In the genomic region with DNA sequence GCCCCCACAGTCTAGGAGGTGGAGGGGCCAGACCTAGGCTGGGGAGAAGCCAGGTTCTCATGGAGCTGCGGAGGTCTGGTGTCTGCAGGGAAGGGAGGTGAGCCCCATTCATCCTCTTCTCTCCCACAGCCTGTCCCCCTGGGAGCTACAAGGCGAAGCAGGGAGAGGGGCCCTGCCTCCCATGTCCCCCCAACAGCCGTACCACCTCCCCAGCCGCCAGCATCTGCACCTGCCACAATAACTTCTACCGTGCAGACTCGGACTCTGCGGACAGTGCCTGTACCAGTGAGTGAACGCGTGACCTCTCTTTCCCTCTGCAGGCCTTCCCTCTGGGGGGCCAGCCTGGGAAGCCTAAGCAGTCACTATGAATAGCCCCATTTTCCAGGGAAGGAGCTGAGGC, we compare ENCODE assay signal across 14 cellular contexts. TPM values are rescaled to one million over a fixed set of nuclear protein-coding genes. Genes with fewer than 3 reads are reported as not detected.
A peak's percentile ranks its signal among the peaks of the same experiment; 100 is the strongest.
DNase-seq lines count a peak whose midpoint lies in the region; ATAC-seq and TF ChIP-seq lines count a peak whose summit lies in the region.
"Had no signal": no experiment of that assay in that cellular context is flagged by ENCODE, and none has a peak within 500 bp of the region (broad histone marks: within the 10 kb centered on the region; RNA-seq: fewer than 3 reads in every experiment).

No MANE protein-coding gene starts in this region.

- TF ChIP-seq CTCF in cardiac muscle cell (IDR thresholded peaks at IDR 0.05; ENCODE audit: low read depth, low read length) (no peak), left ventricle myocardium inferior (IDR thresholded peaks at IDR 0.05; ENCODE audit: borderline replicate concordance) (no peak), uterus (IDR thresholded peaks at IDR 0.05) (no peak)

- no peak overlapping the region for H4K91ac ChIP-seq in trophoblast cell (ENCODE audit: low read depth, low read length)

- no peaks in the 10 kb centered on the region for H3K27me3 ChIP-seq in cardiac muscle cell
- H3K27me3 ChIP-seq in left ventricle myocardium inferior (ENCODE audit: low read depth), result peaks cover under 1% of the 10 kb centered on the region
- H3K27me3 ChIP-seq in mesendoderm (ENCODE audit: insufficient read depth, low read length, poor library complexity), result no peaks in the 10 kb centered on the region
- H3K27me3 ChIP-seq in trophoblast cell (ENCODE audit: insufficient read depth, low read length), result no peaks in the 10 kb centered on the region
- H3K27me3 ChIP-seq in uterus, result no peaks in the 10 kb centered on the region

- H3K18ac ChIP-seq in mesendoderm (ENCODE audit: low read length) (peak overlapping the region; percentile 9), trophoblast cell (ENCODE audit: low read length) (peak overlapping the region; percentile 25)

- H4K8ac ChIP-seq in mesendoderm (ENCODE audit: low read depth, low read length) (no peak overlapping the region), trophoblast cell (ENCODE audit: low read depth, low read length) (no peak overlapping the region)

- H2BK120ac ChIP-seq in mesendoderm (ENCODE audit: low read depth, low read length), result no peak overlapping the region
- no peak overlapping the region for H2BK120ac ChIP-seq in trophoblast cell (ENCODE audit: insufficient read depth, low read length, poor library complexity)

- no peak overlapping the region for H2AK5ac ChIP-seq in mesendoderm (ENCODE audit: low read length)
- H2AK5ac ChIP-seq in trophoblast cell (ENCODE audit: low read length), result no peak overlapping the region

- WGBS in mesendoderm (ENCODE audit: extremely low coverage, insufficient coverage, low lambda C conversion rate), result no CpG with 5 or more reads among the region's 9 CpGs
- WGBS in trophoblast cell (ENCODE audit: extremely low coverage, insufficient coverage, insufficient read length), result no CpG with 5 or more reads among the region's 9 CpGs

- no peak overlapping the region for H2BK12ac ChIP-seq in trophoblast cell (ENCODE audit: low read length)

- H3K36me3 ChIP-seq in cardiac muscle cell (peaks cover 69% of the 10 kb centered on the region), left ventricle myocardium inferior (peaks cover 17% of the 10 kb centered on the region), mesendoderm (ENCODE audit: control insufficient read depth, insufficient read depth, low read length) (peaks cover 18% of the 10 kb centered on the region), trophoblast cell (ENCODE audit: control insufficient read depth in 1 of 2, insufficient read depth in 2 of 2, low read length in 2 of 2) (peaks cover 51 to 53% of the 10 kb centered on the region in 2 experiments), uterus (no peaks in the 10 kb centered on the region)
- H3K36me3 ChIP-seq: BLaER1 had no signal

- H2BK5ac ChIP-seq in mesendoderm (ENCODE audit: low read length) (no peak overlapping the region), trophoblast cell (ENCODE audit: low read depth, low read length, poor library complexity) (no peak overlapping the region)

- peak overlapping the region; percentile 17 for H3K56ac ChIP-seq in mesendoderm (ENCODE audit: low read length)

- TF ChIP-seq POLR2A in uterus (IDR thresholded peaks at IDR 0.05), result no peak

- H3K79me1 ChIP-seq in mesendoderm (ENCODE audit: low read length) (peaks cover 17% of the 10 kb centered on the region), trophoblast cell (ENCODE audit: low read length) (peaks cover 8% of the 10 kb centered on the region)

- ATAC-seq in HG03039 (IDR thresholded peaks at IDR 0.05; ENCODE audit: unreplicated experiment), result no peak

- H4K5ac ChIP-seq in mesendoderm (ENCODE audit: low read length), result no peak overlapping the region

- no peak overlapping the region for H3K4me2 ChIP-seq in mesendoderm (ENCODE audit: low read length)
- no peak overlapping the region for H3K4me2 ChIP-seq in trophoblast cell (ENCODE audit: low read length)

- peak overlapping the region; percentile 21 for H3K14ac ChIP-seq in trophoblast cell (ENCODE audit: low read length)

- intact Hi-C loops in left ventricle myocardium inferior (cut with micrococcal nuclease), result no loop called here
- intact Hi-C loops in uterus (cut with DNase I; ENCODE audit: low total_unique reads), result no loop called here

- H3K23ac ChIP-seq in mesendoderm (ENCODE audit: low read length) (no peak overlapping the region), trophoblast cell (ENCODE audit: low read length) (no peak overlapping the region)

- H3K4me3 ChIP-seq in cardiac muscle cell, result no peak overlapping the region
- H3K4me3 ChIP-seq in left ventricle myocardium inferior, result no peak overlapping the region
- no peak overlapping the region for H3K4me3 ChIP-seq in mesendoderm (ENCODE audit: low read length)
- H3K4me3 ChIP-seq in trophoblast cell (ENCODE audit: low read depth, low read length), result no peak overlapping the region
- H3K4me3 ChIP-seq in uterus, result no peak overlapping the region
- H3K4me3 ChIP-seq: BLaER1 had no signal

- H2AFZ ChIP-seq in trophoblast cell (ENCODE audit: insufficient read depth, low read length, poor library complexity), result no peak overlapping the region

- H3K79me2 ChIP-seq in mesendoderm (ENCODE audit: control insufficient read depth, insufficient read depth, low read length) (peaks cover 11% of the 10 kb centered on the region), trophoblast cell (ENCODE audit: control insufficient read depth, insufficient read depth, low read length, poor library complexity) (no peaks in the 10 kb centered on the region)

- H3K9me3 ChIP-seq in cardiac muscle cell (ENCODE audit: low read depth) (no peaks in the 10 kb centered on the region), left ventricle myocardium inferior (replicated peaks) (no peaks in the 10 kb centered on the region), trophoblast cell (ENCODE audit: insufficient read depth, low read depth, low read length) (peaks cover 2% of the 10 kb centered on the region), uterus (no peaks in the 10 kb centered on the region)
- H3K9me3 ChIP-seq: BLaER1, Caco-2 had no signal

- no peak overlapping the region for H4K12ac ChIP-seq in trophoblast cell (ENCODE audit: low read depth, low read length)

- H3K4ac ChIP-seq in mesendoderm (ENCODE audit: low read depth, low read length), result no peak overlapping the region
- H3K4ac ChIP-seq in trophoblast cell (ENCODE audit: low read depth, low read length), result no peak overlapping the region

- H3K27ac ChIP-seq in cardiac muscle cell (peak overlapping the region; percentile 96), left ventricle myocardium inferior (replicated peaks) (no peak overlapping the region), mesendoderm (ENCODE audit: low read depth, low read length) (no peak overlapping the region), trophoblast cell (ENCODE audit: low read depth, low read length) (no peak overlapping the region), substantia nigra (ENCODE audit: low read depth, low read length, poor library complexity, severe bottlenecking) (no peak overlapping the region), uterus (peak overlapping the region in 1 of 2 donors; percentile 52)
- H3K27ac ChIP-seq: BLaER1 had no signal

- H3K9ac ChIP-seq in mesendoderm (ENCODE audit: low read length), result no peak overlapping the region
- no peak overlapping the region for H3K9ac ChIP-seq in trophoblast cell (ENCODE audit: low read length)
- H3K9ac ChIP-seq: BLaER1 had no signal

- peaks cover 68% of the 10 kb centered on the region for H3K4me1 ChIP-seq in cardiac muscle cell (ENCODE audit: low read depth)
- H3K4me1 ChIP-seq in left ventricle myocardium inferior, result no peaks in the 10 kb centered on the region
- peaks cover 14% of the 10 kb centered on the region for H3K4me1 ChIP-seq in mesendoderm (ENCODE audit: control insufficient read depth, low read depth, low read length)
- peaks cover 31 to 37% of the 10 kb centered on the region in 2 experiments for H3K4me1 ChIP-seq in trophoblast cell (ENCODE audit: control insufficient read depth in 1 of 2, insufficient read depth in 2 of 2, low read length in 2 of 2)
- H3K4me1 ChIP-seq in uterus, result no peaks in the 10 kb centered on the region

- no peak overlapping the region for H2BK15ac ChIP-seq in mesendoderm (replicated peaks; ENCODE audit: low read depth)

- DNase-seq in cardiac muscle cell (ENCODE audit: low read depth in 1 of 2, low spot score in 1 of 2) (no peak), left ventricle myocardium inferior (no peak), mesendoderm (no peak), trophoblast cell (no peak), substantia nigra (lab: John Stamatoyannopoulos, UW) (no peak), uterus (no peak)
- DNase-seq: 8988T; AML-193; Caco-2; CD8-positive, alpha-beta memory T cell; DND-41; GDM1 had no signal

RNA-seq across cellular contexts. Expression of a gene that starts 14.1 kb away (rescaled TPM):
- total RNA-seq in cardiac muscle cell (132 and 170 TPM in 2 replicates), left ventricle myocardium inferior (5.0 TPM), uterus (10 to 100 TPM in 2 of 4 donors, 1 to 10 TPM in 2; 2.0 to 70.2 (median 19.7) TPM)
- 142 and 206 TPM in 2 replicates for polyA plus RNA-seq in cardiac muscle cell
- 2.4 TPM for polyA plus RNA-seq in mesendoderm (2013, experiment 1 of 2)
- 1.9 TPM for polyA plus RNA-seq in mesendoderm (2013, experiment 2 of 2)
- polyA plus RNA-seq in trophoblast cell (2013), result 11.1 and 12.0 TPM in 2 replicates
